2 cellular contexts compared by ENCODE assay signal in genomic region chr6:153411249-153411648, GRCh38.
A peak's percentile ranks its signal among the peaks of the same experiment; 100 is the strongest.
TF ChIP-seq lines count a peak whose summit lies in the region.

No MANE protein-coding gene starts in this region.

TF ChIP-seq in HepG2, 621 proteins besides CTCF, POLR2A, EP300 and RAD21 (continued from another document):
- TF ChIP-seq NR2C2 (CRISPR knock-in tag; IDR thresholded peaks at IDR 0.05; ENCODE audit: borderline replicate concordance) (no peak), KDM6A (CRISPR knock-in tag; IDR thresholded peaks at IDR 0.05; ENCODE audit: low read depth) (no peak), ZBTB14 (CRISPR knock-in tag; IDR thresholded peaks at IDR 0.05) (no peak), KDM4B (CRISPR knock-in tag; IDR thresholded peaks at IDR 0.05) (no peak), ZNF256 (CRISPR knock-in tag; conservative IDR thresholded peaks at IDR 0.05) (no peak), ZNF138 (CRISPR knock-in tag; IDR thresholded peaks at IDR 0.05; ENCODE audit: low read depth) (no peak), ZNF263 (CRISPR knock-in tag; IDR thresholded peaks at IDR 0.05) (no peak), USF2 (IDR thresholded peaks at IDR 0.05; ENCODE audit: low read depth, low read length) (0 out of 2 replicates have a peak, but pooled peaks have one; percentile 28), USF2 (CRISPR knock-in tag; IDR thresholded peaks at IDR 0.05; ENCODE audit: borderline replicate concordance) (no peak)
- TF ChIP-seq, protein P1, sequence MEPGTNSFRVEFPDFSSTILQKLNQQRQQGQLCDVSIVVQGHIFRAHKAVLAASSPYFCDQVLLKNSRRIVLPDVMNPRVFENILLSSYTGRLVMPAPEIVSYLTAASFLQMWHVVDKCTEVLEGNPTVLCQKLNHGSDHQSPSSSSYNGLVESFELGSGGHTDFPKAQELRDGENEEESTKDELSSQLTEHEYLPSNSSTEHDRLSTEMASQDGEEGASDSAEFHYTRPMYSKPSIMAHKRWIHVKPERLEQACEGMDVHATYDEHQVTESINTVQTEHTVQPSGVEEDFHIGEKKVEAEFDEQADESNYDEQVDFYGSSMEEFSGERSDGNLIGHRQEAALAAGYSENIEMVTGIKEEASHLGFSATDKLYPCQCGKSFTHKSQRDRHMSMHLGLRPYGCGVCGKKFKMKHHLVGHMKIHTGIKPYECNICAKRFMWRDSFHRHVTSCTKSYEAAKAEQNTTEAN (CRISPR knock-in tag; conservative IDR thresholded peaks at IDR 0.05), result no peak
- TF ChIP-seq, protein P2, sequence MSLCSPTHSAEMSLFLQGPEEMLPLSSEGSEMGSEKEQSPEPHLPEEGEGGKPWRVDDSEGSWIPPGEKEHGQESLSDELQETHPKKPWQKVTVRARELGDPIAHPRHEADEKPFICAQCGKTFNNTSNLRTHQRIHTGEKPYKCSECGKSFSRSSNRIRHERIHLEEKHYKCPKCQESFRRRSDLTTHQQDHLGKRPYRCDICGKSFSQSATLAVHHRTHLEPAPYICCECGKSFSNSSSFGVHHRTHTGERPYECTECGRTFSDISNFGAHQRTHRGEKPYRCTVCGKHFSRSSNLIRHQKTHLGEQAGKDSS (CRISPR knock-in tag; IDR thresholded peaks at IDR 0.05; ENCODE audit: borderline replicate concordance, low read depth), result no peak

TF ChIP-seq in K562, 482 proteins besides CTCF, POLR2A, EP300 and RAD21 (continued from another document):
- TF ChIP-seq, protein P3, sequence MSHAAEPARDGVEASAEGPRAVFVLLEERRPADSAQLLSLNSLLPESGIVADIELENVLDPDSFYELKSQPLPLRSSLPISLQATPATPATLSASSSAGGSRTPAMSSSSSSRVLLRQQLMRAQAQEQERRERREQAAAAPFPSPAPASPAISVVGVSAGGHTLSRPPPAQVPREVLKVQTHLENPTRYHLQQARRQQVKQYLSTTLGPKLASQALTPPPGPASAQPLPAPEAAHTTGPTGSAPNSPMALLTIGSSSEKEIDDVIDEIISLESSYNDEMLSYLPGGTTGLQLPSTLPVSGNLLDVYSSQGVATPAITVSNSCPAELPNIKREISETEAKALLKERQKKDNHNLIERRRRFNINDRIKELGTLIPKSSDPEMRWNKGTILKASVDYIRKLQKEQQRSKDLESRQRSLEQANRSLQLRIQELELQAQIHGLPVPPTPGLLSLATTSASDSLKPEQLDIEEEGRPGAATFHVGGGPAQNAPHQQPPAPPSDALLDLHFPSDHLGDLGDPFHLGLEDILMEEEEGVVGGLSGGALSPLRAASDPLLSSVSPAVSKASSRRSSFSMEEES (CRISPR knock-in tag; IDR thresholded peaks at IDR 0.05), result peak; percentile 86
